ENCODE assay signal across 1 cellular context in genomic region chr7:73885975-73886798, GRCh38.
TF ChIP-seq lines count a peak whose summit lies in the region.

No MANE protein-coding gene starts in this region.

TF ChIP-seq in K562, 482 proteins besides CTCF, POLR2A, EP300 and RAD21 (continued from another document and continues in another):
- TF ChIP-seq, protein P1, sequence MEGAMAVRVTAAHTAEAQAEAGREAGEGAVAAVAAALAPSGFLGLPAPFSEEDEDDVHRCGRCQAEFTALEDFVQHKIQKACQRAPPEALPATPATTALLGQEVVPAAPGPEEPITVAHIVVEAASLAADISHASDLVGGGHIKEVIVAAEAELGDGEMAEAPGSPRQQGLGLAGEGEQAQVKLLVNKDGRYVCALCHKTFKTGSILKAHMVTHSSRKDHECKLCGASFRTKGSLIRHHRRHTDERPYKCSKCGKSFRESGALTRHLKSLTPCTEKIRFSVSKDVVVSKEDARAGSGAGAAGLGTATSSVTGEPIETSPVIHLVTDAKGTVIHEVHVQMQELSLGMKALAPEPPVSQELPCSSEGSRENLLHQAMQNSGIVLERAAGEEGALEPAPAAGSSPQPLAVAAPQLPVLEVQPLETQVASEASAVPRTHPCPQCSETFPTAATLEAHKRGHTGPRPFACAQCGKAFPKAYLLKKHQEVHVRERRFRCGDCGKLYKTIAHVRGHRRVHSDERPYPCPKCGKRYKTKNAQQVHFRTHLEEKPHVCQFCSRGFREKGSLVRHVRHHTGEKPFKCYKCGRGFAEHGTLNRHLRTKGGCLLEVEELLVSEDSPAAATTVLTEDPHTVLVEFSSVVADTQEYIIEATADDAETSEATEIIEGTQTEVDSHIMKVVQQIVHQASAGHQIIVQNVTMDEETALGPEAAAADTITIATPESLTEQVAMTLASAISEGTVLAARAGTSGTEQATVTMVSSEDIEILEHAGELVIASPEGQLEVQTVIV (CRISPR knock-in tag; IDR thresholded peaks at IDR 0.05; ENCODE audit: borderline replicate concordance): no peak
- TF ChIP-seq, protein P2, sequence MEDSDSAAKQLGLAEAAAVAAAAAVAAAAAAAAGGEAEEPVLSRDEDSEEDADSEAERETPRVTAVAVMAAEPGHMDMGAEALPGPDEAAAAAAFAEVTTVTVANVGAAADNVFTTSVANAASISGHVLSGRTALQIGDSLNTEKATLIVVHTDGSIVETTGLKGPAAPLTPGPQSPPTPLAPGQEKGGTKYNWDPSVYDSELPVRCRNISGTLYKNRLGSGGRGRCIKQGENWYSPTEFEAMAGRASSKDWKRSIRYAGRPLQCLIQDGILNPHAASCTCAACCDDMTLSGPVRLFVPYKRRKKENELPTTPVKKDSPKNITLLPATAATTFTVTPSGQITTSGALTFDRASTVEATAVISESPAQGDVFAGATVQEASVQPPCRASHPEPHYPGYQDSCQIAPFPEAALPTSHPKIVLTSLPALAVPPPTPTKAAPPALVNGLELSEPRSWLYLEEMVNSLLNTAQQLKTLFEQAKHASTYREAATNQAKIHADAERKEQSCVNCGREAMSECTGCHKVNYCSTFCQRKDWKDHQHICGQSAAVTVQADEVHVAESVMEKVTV (CRISPR knock-in tag; IDR thresholded peaks at IDR 0.05): peak; percentile 73
- peak; percentile 94 for TF ChIP-seq NEUROD1 (IDR thresholded peaks at IDR 0.05; ENCODE audit: borderline replicate concordance, low read depth, low read length, partially characterized antibody)
- TF ChIP-seq BHLHE40 (IDR thresholded peaks at IDR 0.05; ENCODE audit: low read length): peak; percentile 91
- no peak for TF ChIP-seq NR1H2 (CRISPR knock-in tag; IDR thresholded peaks at IDR 0.05)
- peak; percentile 99 for TF ChIP-seq ZNF609 (CRISPR knock-in tag; IDR thresholded peaks at IDR 0.05; ENCODE audit: borderline replicate concordance)
- TF ChIP-seq NFE2 (IDR thresholded peaks at IDR 0.05; ENCODE audit: low read depth): peak; percentile 36; the same call in 1 of the 2 replicates
- TF ChIP-seq THRA (IDR thresholded peaks at IDR 0.05): no peak
- no peak for TF ChIP-seq CBX2 (IDR thresholded peaks at IDR 0.05; ENCODE audit: insufficient read depth, low read length, poor library complexity, severe bottlenecking)
- peak; percentile 90 for TF ChIP-seq ATF4 (CRISPR knock-in tag; IDR thresholded peaks at IDR 0.05)
- no peak for TF ChIP-seq ZNF124 (CRISPR knock-in tag; IDR thresholded peaks at IDR 0.05)
- 0 out of 2 replicates have a peak, but pooled peaks have one; percentile 10 for TF ChIP-seq CHD2 (IDR thresholded peaks at IDR 0.05; ENCODE audit: low read depth, low read length)
- TF ChIP-seq SPI1 (IDR thresholded peaks at IDR 0.05; ENCODE audit: borderline replicate concordance, low read depth, low read length): peak; percentile 97
- peak; percentile 54; the same call in 1 of the 2 replicates for TF ChIP-seq PTTG1 (tag; IDR thresholded peaks at IDR 0.05; ENCODE audit: low read depth)
- peak; percentile 44; a peak in 2 of 4 replicates for TF ChIP-seq NRF1 (conservative IDR thresholded peaks at IDR 0.05 in 1 of 2, IDR thresholded peaks at IDR 0.05 in 1 of 2)
- no peak for TF ChIP-seq RHOXF2B (CRISPR knock-in tag; conservative IDR thresholded peaks at IDR 0.05)
- TF ChIP-seq C11orf30 (IDR thresholded peaks at IDR 0.05; ENCODE audit: low read depth): peak; percentile 2; the same call in 1 of the 2 replicates
- TF ChIP-seq PYGO2 (tag; IDR thresholded peaks at IDR 0.05): peak; percentile 95
- peak; percentile 100 for TF ChIP-seq MTA2 (IDR thresholded peaks at IDR 0.05; ENCODE audit: low read depth)
- TF ChIP-seq RFX1 (IDR thresholded peaks at IDR 0.05): peak; percentile 69
- 0 out of 2 replicates have a peak, but pooled peaks have one; percentile 53 for TF ChIP-seq ZNF23 (CRISPR knock-in tag; IDR thresholded peaks at IDR 0.05)
- TF ChIP-seq STAG1 (CRISPR knock-in tag; IDR thresholded peaks at IDR 0.05; ENCODE audit: borderline replicate concordance): no peak
- TF ChIP-seq ZNF354B (CRISPR knock-in tag; IDR thresholded peaks at IDR 0.05): peak; percentile 86
- TF ChIP-seq, protein P3, sequence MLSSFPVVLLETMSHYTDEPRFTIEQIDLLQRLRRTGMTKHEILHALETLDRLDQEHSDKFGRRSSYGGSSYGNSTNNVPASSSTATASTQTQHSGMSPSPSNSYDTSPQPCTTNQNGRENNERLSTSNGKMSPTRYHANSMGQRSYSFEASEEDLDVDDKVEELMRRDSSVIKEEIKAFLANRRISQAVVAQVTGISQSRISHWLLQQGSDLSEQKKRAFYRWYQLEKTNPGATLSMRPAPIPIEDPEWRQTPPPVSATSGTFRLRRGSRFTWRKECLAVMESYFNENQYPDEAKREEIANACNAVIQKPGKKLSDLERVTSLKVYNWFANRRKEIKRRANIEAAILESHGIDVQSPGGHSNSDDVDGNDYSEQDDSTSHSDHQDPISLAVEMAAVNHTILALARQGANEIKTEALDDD (IDR thresholded peaks at IDR 0.05): peak; percentile 73
- TF ChIP-seq HMG20A (CRISPR knock-in tag; conservative IDR thresholded peaks at IDR 0.05): peak; percentile 86
- peak; percentile 97; the same call in 1 of the 2 replicates for TF ChIP-seq EZH2 (IDR thresholded peaks at IDR 0.05; ENCODE audit: borderline replicate concordance, low read depth, low read length)
- TF ChIP-seq ADNP (tag; IDR thresholded peaks at IDR 0.05): peak; percentile 90
- peak; percentile 48 to 92; a peak in 3 of 4 replicates for TF ChIP-seq ETV6 (IDR thresholded peaks at IDR 0.05; ENCODE audit: borderline replicate concordance in 1 of 2, low read depth in 2 of 2, low read length in 1 of 2)
- no peak for TF ChIP-seq ETV6 (CRISPR knock-in tag; IDR thresholded peaks at IDR 0.05; ENCODE audit: borderline replicate concordance)
- TF ChIP-seq ZNF134 (CRISPR knock-in tag; conservative IDR thresholded peaks at IDR 0.05): peak; percentile 73
- peak; percentile 46 for TF ChIP-seq KDM5B (IDR thresholded peaks at IDR 0.05; ENCODE audit: insufficient replicate concordance, low read depth, low read length)
- TF ChIP-seq ZSCAN32 (CRISPR knock-in tag; IDR thresholded peaks at IDR 0.05): no peak
- TF ChIP-seq, protein P4, sequence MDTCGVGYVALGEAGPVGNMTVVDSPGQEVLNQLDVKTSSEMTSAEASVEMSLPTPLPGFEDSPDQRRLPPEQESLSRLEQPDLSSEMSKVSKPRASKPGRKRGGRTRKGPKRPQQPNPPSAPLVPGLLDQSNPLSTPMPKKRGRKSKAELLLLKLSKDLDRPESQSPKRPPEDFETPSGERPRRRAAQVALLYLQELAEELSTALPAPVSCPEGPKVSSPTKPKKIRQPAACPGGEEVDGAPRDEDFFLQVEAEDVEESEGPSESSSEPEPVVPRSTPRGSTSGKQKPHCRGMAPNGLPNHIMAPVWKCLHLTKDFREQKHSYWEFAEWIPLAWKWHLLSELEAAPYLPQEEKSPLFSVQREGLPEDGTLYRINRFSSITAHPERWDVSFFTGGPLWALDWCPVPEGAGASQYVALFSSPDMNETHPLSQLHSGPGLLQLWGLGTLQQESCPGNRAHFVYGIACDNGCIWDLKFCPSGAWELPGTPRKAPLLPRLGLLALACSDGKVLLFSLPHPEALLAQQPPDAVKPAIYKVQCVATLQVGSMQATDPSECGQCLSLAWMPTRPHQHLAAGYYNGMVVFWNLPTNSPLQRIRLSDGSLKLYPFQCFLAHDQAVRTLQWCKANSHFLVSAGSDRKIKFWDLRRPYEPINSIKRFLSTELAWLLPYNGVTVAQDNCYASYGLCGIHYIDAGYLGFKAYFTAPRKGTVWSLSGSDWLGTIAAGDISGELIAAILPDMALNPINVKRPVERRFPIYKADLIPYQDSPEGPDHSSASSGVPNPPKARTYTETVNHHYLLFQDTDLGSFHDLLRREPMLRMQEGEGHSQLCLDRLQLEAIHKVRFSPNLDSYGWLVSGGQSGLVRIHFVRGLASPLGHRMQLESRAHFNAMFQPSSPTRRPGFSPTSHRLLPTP (IDR thresholded peaks at IDR 0.05; ENCODE audit: borderline replicate concordance, extremely low read depth, insufficient read length): no peak
- TF ChIP-seq PHF20 (IDR thresholded peaks at IDR 0.05; ENCODE audit: partially characterized antibody): peak; percentile 66
- peak; percentile 100 for TF ChIP-seq CBFA2T2 (conservative IDR thresholded peaks at IDR 0.05)
